9 cellular contexts compared by ENCODE assay signal in genomic region chr16:75264999-75265910, GRCh38. TPM values are rescaled to one million over a fixed set of nuclear protein-coding genes. Genes with fewer than 3 reads are reported as not detected.
DNase-seq lines count a peak whose midpoint lies in the region; ATAC-seq and TF ChIP-seq lines count a peak whose summit lies in the region.
"Had no signal": no experiment of that assay in that cellular context is flagged by ENCODE, and none has a peak within 500 bp of the region (broad histone marks: within the 10 kb centered on the region; RNA-seq: fewer than 3 reads in every experiment).

No MANE protein-coding gene starts in this region.

- H3K27me3 ChIP-seq in BE2C, result no peaks in the 10 kb centered on the region
- no peaks in the 10 kb centered on the region for H3K27me3 ChIP-seq in HUES64 (ENCODE audit: insufficient read depth, low read length)
- no peaks in the 10 kb centered on the region for H3K27me3 ChIP-seq in duodenal mucosa (ENCODE audit: control insufficient read depth in 1 of 2, insufficient read depth in 2 of 2, low read length in 2 of 2)
- H3K27me3 ChIP-seq in mucosa of stomach (ENCODE audit: control insufficient read depth, insufficient read depth, low read length), result peaks cover 3% of the 10 kb centered on the region

- H3K4me3 ChIP-seq in BE2C (ENCODE audit: low read depth, low read length) (peak overlapping the region; percentile 95), HUES64 (ENCODE audit: low read length) (peak overlapping the region; percentile 93), duodenal mucosa (ENCODE audit: low read depth in 1 of 2, low read length in 2 of 2) (peak overlapping the region; percentile 71 to 73), mucosa of stomach (ENCODE audit: low read length) (peak overlapping the region; percentile 84)

- WGBS in HUES64, result 2% methylated on average over 74 of the region's 74 CpGs

- H3K36me3 ChIP-seq in BE2C, result no peaks in the 10 kb centered on the region
- H3K36me3 ChIP-seq in HUES64 (ENCODE audit: insufficient read depth, low read length), result peaks cover 3% of the 10 kb centered on the region; the same call in 1 of the 2 replicates
- no peaks in the 10 kb centered on the region for H3K36me3 ChIP-seq in duodenal mucosa (ENCODE audit: control insufficient read depth in 1 of 2, insufficient read depth in 2 of 2, low read length in 2 of 2)
- no peaks in the 10 kb centered on the region for H3K36me3 ChIP-seq in mucosa of stomach (ENCODE audit: control insufficient read depth, insufficient read depth, low read length)

- H3K27ac ChIP-seq in HUES64 (ENCODE audit: low read depth, low read length) (peak overlapping the region; percentile 73), duodenal mucosa (ENCODE audit: low read depth, low read length) (peak overlapping the region; percentile 86)
- H3K27ac ChIP-seq: HL-60 had no signal

- peaks cover 23% of the 10 kb centered on the region for H3K4me1 ChIP-seq in BE2C
- peaks cover 12% of the 10 kb centered on the region; the same call in 1 of the 2 replicates for H3K4me1 ChIP-seq in HUES64 (ENCODE audit: insufficient read depth, low read length)
- H3K4me1 ChIP-seq in duodenal mucosa (ENCODE audit: control insufficient read depth in 1 of 2, insufficient read depth in 2 of 2, low read length in 2 of 2), result peaks cover 34 to 55% of the 10 kb centered on the region in 2 donors
- H3K4me1 ChIP-seq in mucosa of stomach (ENCODE audit: control insufficient read depth, insufficient read depth, low read length), result peaks cover 54% of the 10 kb centered on the region

- DNase-seq in BE2C, result peak; percentile 58
- no peak for DNase-seq in D341Med (ENCODE audit: low spot score)
- no peak for DNase-seq in A172 (ENCODE audit: low spot score)
- DNase-seq in amniotic stem cell (lab: John Stamatoyannopoulos, UW), result no peak

- TF ChIP-seq CTCF in BE2C (IDR thresholded peaks at IDR 0.05; ENCODE audit: low read depth, low read length), result no peak

- H3K9ac ChIP-seq in HUES64 (ENCODE audit: low read depth, low read length) (peak overlapping the region; percentile 91), duodenal mucosa (ENCODE audit: low read depth in 1 of 2, low read length in 2 of 2) (peak overlapping the region; percentile 63 to 96), mucosa of stomach (ENCODE audit: low read length) (peak overlapping the region; percentile 99)

- H3K9me3 ChIP-seq in BE2C (no peaks in the 10 kb centered on the region), HUES64 (ENCODE audit: insufficient read depth, low read depth, low read length) (no peaks in the 10 kb centered on the region), duodenal mucosa (ENCODE audit: control insufficient read depth in 1 of 2, low read length in 2 of 2) (no peaks in the 10 kb centered on the region), mucosa of stomach (ENCODE audit: control insufficient read depth, low read length) (no peaks in the 10 kb centered on the region)

- ATAC-seq in GM19452 (IDR thresholded peaks at IDR 0.05; ENCODE audit: unreplicated experiment), result peak; percentile 13

RNA-seq across cellular contexts. Expression of gene BCAR1, which starts 13.8 kb away (rescaled TPM):
- 72.3 TPM for polyA plus RNA-seq in BE2C (2012; ENCODE audit: insufficient read depth, insufficient read length, low read depth)
- 43.7 TPM for polyA plus RNA-seq in HUES64 (2013, experiment 1 of 2)
- 40.2 TPM for polyA plus RNA-seq in HUES64 (2013, experiment 2 of 2)
- total RNA-seq in A172 (2014; rRNA removed; shearing (Covaris generic)), result 85.8 and 106 TPM in 2 replicates

RNA-seq across cellular contexts. Expression of gene CTRB1, which starts 46.5 kb away (rescaled TPM):
- polyA plus RNA-seq in BE2C (2012; ENCODE audit: insufficient read depth, insufficient read length, low read depth), result 2.5 TPM
- polyA plus RNA-seq in HUES64 (2013, experiment 1 of 2), result not detected
- polyA plus RNA-seq in HUES64 (2013, experiment 2 of 2), result not detected
- not detected in 2 replicates for total RNA-seq in A172 (2014; rRNA removed; shearing (Covaris generic))

RNA-seq across cellular contexts. Expression of gene CTRB2, which starts 58.3 kb away (rescaled TPM):
- 0.90 TPM for polyA plus RNA-seq in BE2C (2012; ENCODE audit: insufficient read depth, insufficient read length, low read depth)
- not detected for polyA plus RNA-seq in HUES64 (2013, experiment 1 of 2)
- polyA plus RNA-seq in HUES64 (2013, experiment 2 of 2), result not detected
- total RNA-seq in A172 (2014; rRNA removed; shearing (Covaris generic)), result not detected in 2 replicates
